23 cellular contexts compared by ENCODE assay signal in the genomic region with DNA sequence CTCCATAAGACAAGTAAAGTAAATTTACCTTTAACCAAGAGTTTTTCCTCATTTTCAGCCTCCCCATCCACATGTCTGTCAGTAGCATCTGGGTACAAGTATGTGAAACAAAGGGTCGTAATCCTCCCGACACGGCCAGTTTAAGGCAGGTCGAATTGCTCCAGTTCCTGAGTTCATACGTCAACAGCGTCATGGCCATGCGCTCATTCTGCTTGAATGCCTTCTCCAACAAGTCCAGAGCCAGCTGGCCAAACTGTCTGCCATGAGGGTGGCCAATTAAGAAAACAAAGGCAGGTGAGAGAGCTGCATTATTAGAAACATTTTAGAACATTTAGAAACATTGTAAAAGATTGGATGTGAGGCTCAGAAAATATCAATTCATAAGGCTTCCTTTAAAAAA.
A peak's percentile ranks its signal among the peaks of the same experiment; 100 is the strongest.
DNase-seq lines count a peak whose midpoint lies in the region; ATAC-seq and TF ChIP-seq lines count a peak whose summit lies in the region.
"Had no signal": no experiment of that assay in that cellular context is flagged by ENCODE, and none has a peak within 500 bp of the region (broad histone marks: within the 10 kb centered on the region; RNA-seq: fewer than 3 reads in every experiment).

No MANE protein-coding gene starts in this region.

- ATAC-seq in HG02763 (IDR thresholded peaks at IDR 0.05; ENCODE audit: unreplicated experiment) (no peak), HG02588 (IDR thresholded peaks at IDR 0.05; ENCODE audit: unreplicated experiment) (no peak)
- ATAC-seq: HepG2, K562, Panc1 had no signal

- H3K9me3 ChIP-seq in SJCRH30 (replicated peaks) (no peaks in the 10 kb centered on the region), thyroid gland (no peaks in the 10 kb centered on the region), right atrium auricular region (no peaks in the 10 kb centered on the region)
- H3K9me3 ChIP-seq: SJSA1 had no signal

- H3K27ac ChIP-seq in SJCRH30 (peak overlapping the region; percentile 62), thyroid gland (no peak overlapping the region), right atrium auricular region (no peak overlapping the region)
- H3K27ac ChIP-seq: C4-2B, SJSA1 had no signal

- intact Hi-C loops in thyroid gland (cut with DNase I), result no loop called here

- H3K4me3 ChIP-seq in SJCRH30 (peak overlapping the region; percentile 46), thyroid gland (replicated peaks in 1 of 3) (no peak overlapping the region), right atrium auricular region (no peak overlapping the region)
- H3K4me3 ChIP-seq: K562, SJSA1 had no signal

- TF ChIP-seq CTCF in thyroid gland (IDR thresholded peaks at IDR 0.05) (no peak), right atrium auricular region (IDR thresholded peaks at IDR 0.05) (no peak)

- H3K36me3 ChIP-seq in SJCRH30, result no peaks in the 10 kb centered on the region
- no peaks in the 10 kb centered on the region for H3K36me3 ChIP-seq in thyroid gland
- H3K36me3 ChIP-seq in right atrium auricular region, result no peaks in the 10 kb centered on the region
- H3K36me3 ChIP-seq: SJSA1 had no signal

- 62 to 74% methylated on average over 7 of the region's 7 CpGs for WGBS in thyroid gland, 2 donors

- H3K4me1 ChIP-seq in SJCRH30 (peaks cover 17% of the 10 kb centered on the region), thyroid gland (no peaks in the 10 kb centered on the region), right atrium auricular region (no peaks in the 10 kb centered on the region)
- H3K4me1 ChIP-seq: SJSA1 had no signal

- no peak for TF ChIP-seq POLR2A in thyroid gland (IDR thresholded peaks at IDR 0.05)

- DNase-seq in NCI-H748 (lab: John Stamatoyannopoulos, UW; ENCODE audit: unreplicated experiment), result peak; percentile 57
- no peak for DNase-seq in NCI-H748 treated with DMSO at 0.1 percent for 48 hours (lab: John Stamatoyannopoulos, UW)
- DNase-seq in NCI-H510A treated with DMSO at 0.1 percent for 48 hours (lab: John Stamatoyannopoulos, UW), result peak; percentile 50
- DNase-seq in SJCRH30, result peak; percentile 77
- DNase-seq in thyroid gland, result peak; percentile 42 to 71
- no peak for DNase-seq in right atrium auricular region (ENCODE audit: low spot score)
- DNase-seq: Calu3; CD8-positive, alpha-beta memory T cell; DMS79 treated with DMSO at 0.1 percent for 48 hours; MM.1S; NCI-H1048; NCI-H1436 treated with DMSO at 0.1 percent for 48 hours; NCI-H2227 treated with DMSO at 0.1 percent for 48 hours; NCI-H524; NK-92 treated with Interleukin-12 subunit alpha and Interleukin-12 subunit beta, amount 100 ng/mL, for 24 hours; T-helper 9 cell had no signal

- H3K27me3 ChIP-seq in SJCRH30, result no peaks in the 10 kb centered on the region
- no peaks in the 10 kb centered on the region for H3K27me3 ChIP-seq in thyroid gland
- no peaks in the 10 kb centered on the region for H3K27me3 ChIP-seq in right atrium auricular region
- H3K27me3 ChIP-seq: SJSA1 had no signal

Comparison
In these comparisons a context has a peak if more than half of its experiments do, and no peak if none do; other contexts are left out.
1. DNase-seq: peak in NCI-H748 (single experiment), NCI-H510A treated with DMSO at 0.1 percent for 48 hours (single experiment), SJCRH30 (2 of 2) and thyroid gland (2 of 2); none in NCI-H748 treated with DMSO at 0.1 percent for 48 hours (single experiment) and right atrium auricular region (single experiment).